Comparison of ENCODE assay signal across 8 cellular contexts in the genomic region with DNA sequence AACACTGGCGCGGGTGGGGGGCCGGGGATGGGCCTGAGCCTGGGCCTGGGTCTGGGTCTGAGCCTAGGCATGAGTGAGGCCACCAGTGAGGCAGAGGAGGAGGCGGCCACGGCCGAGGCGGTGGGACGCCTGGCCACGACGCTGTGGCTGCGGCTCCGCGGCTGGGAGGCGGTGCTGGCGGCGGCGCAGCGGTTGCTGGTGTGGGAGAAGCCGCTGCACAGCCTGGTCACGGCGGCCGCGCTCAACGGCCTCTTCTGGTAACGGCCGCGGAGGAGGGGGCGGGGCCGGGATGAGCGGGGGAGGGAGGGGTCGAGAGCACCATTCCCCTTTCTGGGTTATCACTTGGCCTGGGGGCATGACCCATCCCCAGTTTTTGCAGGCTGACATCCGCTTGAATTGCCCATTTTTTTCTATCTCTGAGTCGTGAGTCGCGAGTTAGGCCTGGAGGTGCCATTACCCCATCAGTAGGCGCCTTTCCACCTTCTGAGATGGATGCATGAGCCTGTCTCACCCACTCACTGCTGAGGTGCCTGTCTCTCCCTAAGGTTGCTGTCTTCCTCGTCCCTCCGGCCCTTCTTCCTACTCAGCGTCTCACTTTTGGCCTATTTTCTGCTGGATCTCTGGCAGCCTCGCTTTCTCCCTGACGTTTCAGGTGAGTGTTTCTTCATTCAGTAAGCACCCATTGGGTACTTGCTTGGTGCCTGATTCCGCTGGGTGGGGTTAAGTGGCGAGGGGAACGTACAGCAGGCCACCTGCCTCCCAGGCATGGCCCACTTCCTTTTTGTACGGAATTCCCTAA. TPM values are rescaled to one million over a fixed set of nuclear protein-coding genes. Genes with fewer than 3 reads are reported as not detected.
DNase-seq lines count a peak whose midpoint lies in the region; ATAC-seq and TF ChIP-seq lines count a peak whose summit lies in the region.

No MANE protein-coding gene starts in this region.

- H3K4me1 ChIP-seq in body of pancreas, result peaks cover 34% of the 10 kb centered on the region

- no peaks in the 10 kb centered on the region; the same call in 1 of the 2 replicates for H3K9me3 ChIP-seq in AG04450 (ENCODE audit: control insufficient read depth, insufficient read depth, low read length)
- no peaks in the 10 kb centered on the region for H3K9me3 ChIP-seq in body of pancreas

- intact Hi-C loops in body of pancreas (cut with DNase I), result loop anchor here (10.0 kb wide), 1 partner anchor 46 kb away; a partner anchor contains a TSS

- no peaks in the 10 kb centered on the region for H3K27me3 ChIP-seq in AG04450 (ENCODE audit: control insufficient read depth, insufficient read depth, low read length)
- no peaks in the 10 kb centered on the region for H3K27me3 ChIP-seq in body of pancreas

- POLR2A ChIA-PET in AG04450 (lab: Yijun Ruan, JAX), result interaction anchor here (1.5 kb wide), 1 partner anchor 39 kb away, joined by 3 read pairs; no protein-coding TSS in a partner anchor

- TF ChIP-seq CTCF in AG04450 (IDR thresholded peaks at IDR 0.05; ENCODE audit: low read depth, low read length), result no peak
- no peak for TF ChIP-seq CTCF in body of pancreas (IDR thresholded peaks at IDR 0.05)

- H3K36me3 ChIP-seq in body of pancreas (replicated peaks in 1 of 2; ENCODE audit: insufficient read depth in 1 of 2, low read depth in 2 of 2), result peaks cover 0 to 21% of the 10 kb centered on the region in 2 donors

- no peak for DNase-seq in AG04450 (ENCODE audit: low read depth, low spot score)
- DNase-seq in SK-MEL-5 (ENCODE audit: low read depth, low spot score), result peak; percentile 26
- peak; percentile 42 to 58 (median 50) for DNase-seq in body of pancreas
- DNase-seq in iPS-NIHi11 (ENCODE audit: low spot score), result peak; percentile 69
- no peak for DNase-seq in cerebellar nuclear complex (lab: John Stamatoyannopoulos, UW)

- no peak overlapping the region for H3K27ac ChIP-seq in AG04450 (ENCODE audit: low read depth, low read length)
- H3K27ac ChIP-seq in body of pancreas, result peak overlapping the region; percentile 96 to 100 (median 98)
- peak overlapping the region; percentile 82 to 100 (median 98) for H3K27ac ChIP-seq in skin epidermis

- in situ Hi-C loops in SK-MEL-5 (cut with HindIII; ENCODE audit: low pct_unique_long_range_greater_than_20kb, low sequenced_read_pairs), result no loop called here

- peak; percentile 16 for ATAC-seq in GM18909 (IDR thresholded peaks at IDR 0.05; ENCODE audit: poor library complexity, unreplicated experiment)
- ATAC-seq in HG03135 (IDR thresholded peaks at IDR 0.05; ENCODE audit: unreplicated experiment), result peak; percentile 5
- ATAC-seq in body of pancreas, result no peak

- WGBS in body of pancreas, 2 donors, result 2 to 10% methylated on average over 11 to 40 of the region's 45 CpGs

- CTCF ChIA-PET in AG04450 (lab: Charles Lee), result interaction anchor here (0.6 to 1.0 kb wide), 2 partner anchors 8 to 19 kb away, joined by 3 to 4 read pairs; no protein-coding TSS in a partner anchor

- H3K4me3 ChIP-seq in AG04450 (ENCODE audit: low read depth, low read length), result peak overlapping the region; percentile 94
- H3K4me3 ChIP-seq in body of pancreas, result peak overlapping the region; percentile 23 to 74
- peak overlapping the region; percentile 65 to 99 (median 96) for H3K4me3 ChIP-seq in skin epidermis

- TF ChIP-seq POLR2A in body of pancreas (IDR thresholded peaks at IDR 0.05), result no peak

RNA-seq across cellular contexts. Expression of a gene that starts 0.5 kb away (rescaled TPM):
- polyA plus RNA-seq in AG04450 (2011; rRNA removed), result 71.7 and 78.7 TPM in 2 replicates
- 97.0 and 122 TPM in 2 replicates for polyA minus RNA-seq in AG04450 (2011; rRNA and poly(A)+ RNA removed)
- 104 and 124 TPM in 2 replicates for total RNA-seq in SK-MEL-5 (2014; rRNA removed; shearing (Covaris generic))
- 127 and 158 TPM in 2 replicates for polyA plus RNA-seq in SK-MEL-5 (2015; cell fraction: cytosol; rRNA removed)
- polyA plus RNA-seq in SK-MEL-5 (2015; cell fraction: nucleus; rRNA removed), result 117 and 125 TPM in 2 replicates
- 10 to 100 TPM; 41.9 to 43.6 TPM for total RNA-seq in body of pancreas

RNA-seq across cellular contexts. Expression of a gene that starts 1.9 kb away (rescaled TPM):
- 28.0 and 29.9 TPM in 2 replicates for polyA plus RNA-seq in AG04450 (2011; rRNA removed)
- polyA minus RNA-seq in AG04450 (2011; rRNA and poly(A)+ RNA removed), result 12.5 and 17.9 TPM in 2 replicates
- 42.6 and 46.4 TPM in 2 replicates for total RNA-seq in SK-MEL-5 (2014; rRNA removed; shearing (Covaris generic))
- polyA plus RNA-seq in SK-MEL-5 (2015; cell fraction: cytosol; rRNA removed), result 49.1 and 49.8 TPM in 2 replicates
- polyA plus RNA-seq in SK-MEL-5 (2015; cell fraction: nucleus; rRNA removed), result 91.9 and 107 TPM in 2 replicates
- total RNA-seq in body of pancreas, result 10 to 100 TPM; 25.7 to 27.4 TPM

RNA-seq across cellular contexts. Expression of a gene that starts 8.7 kb away (rescaled TPM):
- 0.26 and 0.53 TPM in 2 replicates for polyA plus RNA-seq in AG04450 (2011; rRNA removed)
- polyA minus RNA-seq in AG04450 (2011; rRNA and poly(A)+ RNA removed), result 0.70 and 0.78 TPM in 2 replicates
- total RNA-seq in SK-MEL-5 (2014; rRNA removed; shearing (Covaris generic)), result 0.13 and 0.34 TPM in 2 replicates
- polyA plus RNA-seq in SK-MEL-5 (2015; cell fraction: cytosol; rRNA removed), result not detected in 2 replicates
- polyA plus RNA-seq in SK-MEL-5 (2015; cell fraction: nucleus; rRNA removed), result 3.1 and 4.6 TPM in 2 replicates
- total RNA-seq in body of pancreas, result 1 to 10 TPM; 3.1 to 8.2 TPM

RNA-seq across cellular contexts. Expression of a gene that starts 18.0 kb away (rescaled TPM):
- polyA plus RNA-seq in AG04450 (2011; rRNA removed), result 21.9 and 22.9 TPM in 2 replicates
- 28.4 and 31.9 TPM in 2 replicates for polyA minus RNA-seq in AG04450 (2011; rRNA and poly(A)+ RNA removed)
- 25.5 and 28.4 TPM in 2 replicates for total RNA-seq in SK-MEL-5 (2014; rRNA removed; shearing (Covaris generic))
- 14.5 and 16.5 TPM in 2 replicates for polyA plus RNA-seq in SK-MEL-5 (2015; cell fraction: cytosol; rRNA removed)
- polyA plus RNA-seq in SK-MEL-5 (2015; cell fraction: nucleus; rRNA removed), result 5.2 and 10.1 TPM in 2 replicates
- total RNA-seq in body of pancreas, result 1 to 10 TPM; 8.9 to 9.3 TPM

RNA-seq across cellular contexts. Expression of a gene that starts 28.0 kb away (rescaled TPM):
- 24.5 and 29.6 TPM in 2 replicates for polyA plus RNA-seq in AG04450 (2011; rRNA removed)
- polyA minus RNA-seq in AG04450 (2011; rRNA and poly(A)+ RNA removed), result 18.3 and 33.2 TPM in 2 replicates
- total RNA-seq in SK-MEL-5 (2014; rRNA removed; shearing (Covaris generic)), result 10.9 and 16.2 TPM in 2 replicates
- polyA plus RNA-seq in SK-MEL-5 (2015; cell fraction: cytosol; rRNA removed), result 9.1 and 13.8 TPM in 2 replicates
- polyA plus RNA-seq in SK-MEL-5 (2015; cell fraction: nucleus; rRNA removed), result 41.2 and 54.4 TPM in 2 replicates
- total RNA-seq in body of pancreas, result 10 to 100 TPM; 36.9 to 43.3 TPM

Comparison
In these comparisons a context has a peak if more than half of its experiments do, and no peak if none do; other contexts are left out.
1. DNase-seq: peak in SK-MEL-5 (single experiment), body of pancreas (4 of 4) and iPS-NIHi11 (single experiment); none in AG04450 (single experiment) and cerebellar nuclear complex (0 of 2).
2. Peak in every context shown above with its lines, with median percentiles within 50 percentile points of each other: H3K4me3 ChIP-seq.